Comparison of ENCODE assay signal across 16 cellular contexts in the genomic region with DNA sequence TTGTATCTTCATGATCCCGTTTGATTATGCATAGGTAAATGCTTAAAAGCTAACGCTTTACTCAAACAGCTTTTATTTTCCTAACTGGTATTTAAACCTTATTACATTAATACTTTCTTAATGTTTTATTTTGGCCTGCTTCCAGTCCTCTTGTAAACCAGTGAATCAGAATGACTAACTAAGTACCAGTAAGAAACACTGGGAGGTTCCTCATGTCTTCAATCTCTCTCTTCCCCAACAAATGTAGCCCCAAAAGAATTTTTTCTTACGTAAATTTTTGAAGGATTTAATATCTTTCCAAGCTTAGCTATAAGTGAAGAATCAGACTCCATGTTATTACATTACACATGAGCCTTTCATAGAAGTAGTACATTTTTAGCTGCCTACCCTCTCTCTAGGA.
"Had no signal": no experiment of that assay in that cellular context is flagged by ENCODE, and none has a peak within 500 bp of the region (broad histone marks: within the 10 kb centered on the region; RNA-seq: fewer than 3 reads in every experiment).

No MANE protein-coding gene starts in this region.

- ATAC-seq: effector memory CD8-positive, alpha-beta T cell; natural killer cell treated with Interleukin-12 subunit alpha and Interleukin-12 subunit beta and Interleukin-15 and Interleukin-18, amount 100 ng/mL, for 72 hours; stimulated activated naive CD8-positive, alpha-beta T cell treated with anti-CD3 and anti-CD28 coated beads, Interleukin-15, Interleukin-2, amounts not matched to agents 100 U/mL and 50 U/mL, for 24 hours had no signal

- H3K9me3 ChIP-seq: right atrium auricular region, suprapubic skin had no signal

- H3K27me3 ChIP-seq: hepatocyte, right atrium auricular region, suprapubic skin had no signal

- H2AFZ ChIP-seq: hepatocyte had no signal

- H3K36me3 ChIP-seq: right atrium auricular region, suprapubic skin had no signal

- H3K79me2 ChIP-seq: hepatocyte had no signal

- H3K4me3 ChIP-seq: hepatocyte, right atrium auricular region, skin epidermis, suprapubic skin had no signal

- DNase-seq: activated CD4-positive, alpha-beta T cell treated with anti-CD3 and anti-CD28 coated beads, Interleukin-2, amount 50 U/mL, for 1 hour; activated CD8-positive, alpha-beta memory T cell treated with anti-CD3 and anti-CD28 coated beads for 24 hours; activated naive CD4-positive, alpha-beta T cell; activated naive CD8-positive, alpha-beta T cell treated with anti-CD3 and anti-CD28 coated beads, Interleukin-2, amount 10 ng/mL, durations not matched to agents 7 days and 5 days; dermis blood vessel endothelial cell; effector memory CD8-positive, alpha-beta T cell; mesendoderm; stimulated activated CD4-positive, alpha-beta T cell treated with anti-CD3 and anti-CD28 coated beads, Interleukin-4, amount 100 ng/mL, for 24 hours; stimulated activated CD8-positive, alpha-beta memory T cell treated with anti-CD3 and anti-CD28 coated beads, Interleukin-4, amount 100 ng/mL, for 48 hours; stimulated activated naive CD8-positive, alpha-beta T cell treated with anti-CD3 and anti-CD28 coated beads, Interleukin-15, Interleukin-2, amounts not matched to agents 100 U/mL and 50 U/mL, for 24 hours had no signal

- H3K27ac ChIP-seq: epithelial cell of prostate, hepatocyte, right atrium auricular region, skin epidermis, suprapubic skin had no signal

- H3K4me2 ChIP-seq: hepatocyte had no signal

- H3K4me1 ChIP-seq: right atrium auricular region, suprapubic skin had no signal
